25 cellular contexts compared by ENCODE assay signal in genomic region chr9:98538203-98538602, GRCh38.
A peak's percentile ranks its signal among the peaks of the same experiment; 100 is the strongest.
DNase-seq lines count a peak whose midpoint lies in the region; ATAC-seq and TF ChIP-seq lines count a peak whose summit lies in the region.
"Had no signal": no experiment of that assay in that cellular context is flagged by ENCODE, and none has a peak within 500 bp of the region (broad histone marks: within the 10 kb centered on the region; RNA-seq: fewer than 3 reads in every experiment).

No MANE protein-coding gene starts in this region.

- no peaks in the 10 kb centered on the region for H3F3A ChIP-seq in Loucy (ENCODE audit: low read depth)

- H3K27ac ChIP-seq in upper lobe of left lung, result no peak overlapping the region
- H3K27ac ChIP-seq: breast epithelium, epithelial cell of prostate, GM23248 had no signal

- peaks cover 14% of the 10 kb centered on the region for H3K36me3 Mint-ChIP-seq in brain
- no peaks in the 10 kb centered on the region for H3K36me3 Mint-ChIP-seq in T-helper 2 cell treated with Interferon-gamma antibody and Interleukin-4, amounts not matched to agents 5 μg/mL and 100 μg/mL, for 36 hours (ENCODE audit: low read depth)
- H3K36me3 Mint-ChIP-seq in natural killer cell, result no peaks in the 10 kb centered on the region
- H3K36me3 Mint-ChIP-seq: CD14-positive monocyte; stimulated activated memory B cell treated with anti-CD40 and anti-IgM and Interleukin-4, amounts not matched to agents 10 μg/mL and 1 μg/mL and 100 μg/mL, for 72 hours had no signal

- H3K36me3 ChIP-seq in Loucy (ENCODE audit: insufficient read depth, low read length) (no peaks in the 10 kb centered on the region), upper lobe of left lung (no peaks in the 10 kb centered on the region)
- H3K36me3 ChIP-seq: breast epithelium had no signal

- H3K4me1 ChIP-seq in Loucy (ENCODE audit: insufficient read depth, low read length, poor library complexity, severe bottlenecking), result peaks cover 7% of the 10 kb centered on the region
- peaks cover 0 to 4% (median 0%) of the 10 kb centered on the region in 4 donors for H3K4me1 ChIP-seq in upper lobe of left lung
- H3K4me1 ChIP-seq: breast epithelium, Caco-2 had no signal

- H3K27ac Mint-ChIP-seq in brain, result peak overlapping the region in 3 of 5 experiments; percentile 55 to 73 (median 68)
- H3K27ac Mint-ChIP-seq in T-helper 2 cell treated with Interferon-gamma antibody and Interleukin-4, amounts not matched to agents 5 μg/mL and 100 μg/mL, for 36 hours, result no peak overlapping the region
- H3K27ac Mint-ChIP-seq in natural killer cell, result no peak overlapping the region
- H3K27ac Mint-ChIP-seq: activated CD8-positive, alpha-beta T cell treated with anti-CD3 and anti-CD28 coated beads for 36 hours; activated T-helper 2 cell treated with anti-CD3 and anti-CD28 coated beads, Interferon-gamma antibody, Interleukin-2, Interleukin-4, amounts not matched to agents 10 μg/mL and 5 μg/mL and 100 μg/mL, durations not matched to agents 14 hours and 24 hours and 36 hours; CD14-positive monocyte; stimulated activated memory B cell treated with anti-CD40 and anti-IgM and Interleukin-4, amounts not matched to agents 10 μg/mL and 1 μg/mL and 100 μg/mL, for 72 hours; T-helper 17 cell had no signal

- 100% methylated on average over 1 of the region's 1 CpG; no CpG with 5 or more reads in 1 of the 2 donors for WGBS in upper lobe of left lung, 2 donors

- no peak for TF ChIP-seq EP300 in upper lobe of left lung (IDR thresholded peaks at IDR 0.05)

- H3K9me3 ChIP-seq in Loucy (ENCODE audit: insufficient read depth, low read depth, low read length) (no peaks in the 10 kb centered on the region), upper lobe of left lung (no peaks in the 10 kb centered on the region)

- no peaks in the 10 kb centered on the region for H3K79me2 ChIP-seq in Loucy (ENCODE audit: insufficient read depth, low read length)

- intact Hi-C loops in natural killer cell (cut with micrococcal nuclease), result loop anchor here (5.0 to 10.0 kb wide), 2 partner anchors 237 to 254 kb away; no protein-coding TSS in a partner anchor

- no peak overlapping the region for H3K9ac ChIP-seq in Loucy (ENCODE audit: low read depth, low read length, poor library complexity, severe bottlenecking)
- H3K9ac ChIP-seq: GM23248 had no signal

- H3K27me3 ChIP-seq in Loucy (ENCODE audit: insufficient read depth, low read length, poor library complexity, severe bottlenecking) (no peaks in the 10 kb centered on the region), upper lobe of left lung (no peaks in the 10 kb centered on the region)
- H3K27me3 ChIP-seq: breast epithelium had no signal

- ATAC-seq in natural killer cell (no peak), upper lobe of left lung (ENCODE audit: low FRiP score in 2 of 2) (no peak)
- ATAC-seq: activated CD8-positive, alpha-beta T cell treated with anti-CD3 and anti-CD28 coated beads for 36 hours; Right ventricle myocardium inferior; stimulated activated memory B cell treated with anti-CD40 and anti-IgM and Interleukin-4, amounts not matched to agents 10 μg/mL and 1 μg/mL and 100 μg/mL, for 72 hours; T-helper 17 cell had no signal

- DNase-seq in NCI-H1092 treated with DMSO at 0.1 percent for 48 hours (lab: John Stamatoyannopoulos, UW), result peak; percentile 15
- no peak for DNase-seq in NCI-H1092 (lab: John Stamatoyannopoulos, UW)
- DNase-seq in retina, result peak; percentile 42
- no peak for DNase-seq in T-helper 2 cell treated with Interferon-gamma antibody and Interleukin-4, amounts not matched to agents 5 μg/mL and 100 μg/mL, for 36 hours (ENCODE audit: low spot score)
- DNase-seq in natural killer cell, result no peak
- DNase-seq in upper lobe of left lung, result no peak
- DNase-seq: activated CD4-positive, alpha-beta T cell treated with anti-CD3 and anti-CD28 coated beads for 1 hour; activated CD8-positive, alpha-beta T cell treated with anti-CD3 and anti-CD28 coated beads for 36 hours; activated naive CD4-positive, alpha-beta T cell treated with anti-CD3 and anti-CD28 coated beads, Interleukin-2, amount 50 U/mL, for 16 hours; Caco-2; effector CD8-positive, alpha-beta T cell; Karpas-422; mammary epithelial cell; MV-4-11; OCI-M1; T-helper 17 cell had no signal

- no peak overlapping the region for H2AFZ ChIP-seq in Loucy (ENCODE audit: low read length)
- H2AFZ ChIP-seq: GM23248 had no signal

- H3K4me3 ChIP-seq in Loucy (ENCODE audit: low read length, poor library complexity, severe bottlenecking) (no peak overlapping the region), upper lobe of left lung (no peak overlapping the region)
- H3K4me3 ChIP-seq: breast epithelium, GM23248 had no signal

- H3K4me1 Mint-ChIP-seq in brain (peaks cover 7% of the 10 kb centered on the region), natural killer cell (no peaks in the 10 kb centered on the region)
- peaks cover 2% of the 10 kb centered on the region for H3K4me1 Mint-ChIP-seq in T-helper 2 cell treated with Interferon-gamma antibody and Interleukin-4, amounts not matched to agents 5 μg/mL and 100 μg/mL, for 36 hours (ENCODE audit: low read depth)
- H3K4me1 Mint-ChIP-seq: stimulated activated memory B cell treated with anti-CD40 and anti-IgM and Interleukin-4, amounts not matched to agents 10 μg/mL and 1 μg/mL and 100 μg/mL, for 72 hours had no signal

- peak; percentile 38 for TF ChIP-seq CTCF in Loucy (conservative IDR thresholded peaks at IDR 0.05; ENCODE audit: low read length)
- TF ChIP-seq CTCF in brain (conservative IDR thresholded peaks at IDR 0.05), result no peak
- no peak for TF ChIP-seq CTCF in natural killer cell (IDR thresholded peaks at IDR 0.05)
- TF ChIP-seq CTCF in upper lobe of left lung (IDR thresholded peaks at IDR 0.05), result no peak

- H3K9me3 Mint-ChIP-seq in brain (peaks cover 3 to 15% (median 8%) of the 10 kb centered on the region in 5 experiments), natural killer cell (no peaks in the 10 kb centered on the region)
- no peaks in the 10 kb centered on the region for H3K9me3 Mint-ChIP-seq in T-helper 2 cell treated with Interferon-gamma antibody and Interleukin-4, amounts not matched to agents 5 μg/mL and 100 μg/mL, for 36 hours
- H3K9me3 Mint-ChIP-seq: activated CD8-positive, alpha-beta T cell treated with anti-CD3 and anti-CD28 coated beads for 36 hours; activated T-helper 2 cell treated with anti-CD3 and anti-CD28 coated beads, Interferon-gamma antibody, Interleukin-2, Interleukin-4, amounts not matched to agents 10 μg/mL and 5 μg/mL and 100 μg/mL, durations not matched to agents 14 hours and 24 hours and 36 hours; stimulated activated memory B cell treated with anti-CD40 and anti-IgM and Interleukin-4, amounts not matched to agents 10 μg/mL and 1 μg/mL and 100 μg/mL, for 72 hours had no signal

- H3K4me3 Mint-ChIP-seq in brain, result peak overlapping the region in 1 of 5 experiments; percentile 8
- no peak overlapping the region for H3K4me3 Mint-ChIP-seq in T-helper 2 cell treated with Interferon-gamma antibody and Interleukin-4, amounts not matched to agents 5 μg/mL and 100 μg/mL, for 36 hours
- H3K4me3 Mint-ChIP-seq in natural killer cell, result no peak overlapping the region
- H3K4me3 Mint-ChIP-seq: activated CD8-positive, alpha-beta T cell treated with anti-CD3 and anti-CD28 coated beads for 36 hours; CD14-positive monocyte; stimulated activated memory B cell treated with anti-CD40 and anti-IgM and Interleukin-4, amounts not matched to agents 10 μg/mL and 1 μg/mL and 100 μg/mL, for 72 hours; T-helper 17 cell had no signal

- H4K20me1 ChIP-seq in Loucy (ENCODE audit: insufficient read depth, low read length, poor library complexity, severe bottlenecking), result no peaks in the 10 kb centered on the region

- no peak for TF ChIP-seq POLR2A in upper lobe of left lung (IDR thresholded peaks at IDR 0.05)

- H3K9me2 ChIP-seq in Loucy (replicated peaks; ENCODE audit: low read depth, low read length), result no peaks in the 10 kb centered on the region

- H3K27me3 Mint-ChIP-seq in brain, result peaks cover 27% of the 10 kb centered on the region
- H3K27me3 Mint-ChIP-seq in T-helper 2 cell treated with Interferon-gamma antibody and Interleukin-4, amounts not matched to agents 5 μg/mL and 100 μg/mL, for 36 hours (ENCODE audit: low read depth), result peaks cover 15% of the 10 kb centered on the region
- H3K27me3 Mint-ChIP-seq in natural killer cell (ENCODE audit: low read depth in 2 of 2), result peaks cover 5 to 12% of the 10 kb centered on the region in 2 donors
- H3K27me3 Mint-ChIP-seq: activated CD8-positive, alpha-beta T cell treated with anti-CD3 and anti-CD28 coated beads for 36 hours had no signal

- H3K4me2 ChIP-seq in Loucy (ENCODE audit: low read depth, low read length, poor library complexity, severe bottlenecking), result no peak overlapping the region

Comparison
In these comparisons a context has a peak if more than half of its experiments do, and no peak if none do; other contexts are left out.
1. DNase-seq: peak in NCI-H1092 treated with DMSO at 0.1 percent for 48 hours (single experiment) and retina (single experiment); none in NCI-H1092 (single experiment), T-helper 2 cell treated with Interferon-gamma antibody and Interleukin-4, amounts not matched to agents 5 μg/mL and 100 μg/mL, for 36 hours (single experiment), natural killer cell (single experiment) and upper lobe of left lung (0 of 2).
2. H3K27ac Mint-ChIP-seq: peak in brain (3 of 5); none in T-helper 2 cell treated with Interferon-gamma antibody and Interleukin-4, amounts not matched to agents 5 μg/mL and 100 μg/mL, for 36 hours (single experiment) and natural killer cell (0 of 2).